8 cellular contexts compared by ENCODE assay signal in genomic region chr19:18281082-18282020, GRCh38. TPM values are rescaled to one million over a fixed set of nuclear protein-coding genes. Genes with fewer than 3 reads are reported as not detected.
DNase-seq lines count a peak whose midpoint lies in the region; ATAC-seq and TF ChIP-seq lines count a peak whose summit lies in the region.

Gene JUND (minus strand): TSS chr19:18281622. CDS start chr19:18281484, 138 bp downstream.

- H3K9me2 ChIP-seq in PC-3 (replicated peaks; ENCODE audit: low read length), result no peaks in the 10 kb centered on the region

- peak within 1 kb of the TSS; percentile 79 for H3K4me3 ChIP-seq in Jurkat, Clone E6-1 (ENCODE audit: low read length)
- H3K4me3 ChIP-seq in PC-3 (ENCODE audit: low read length) (peak within 1 kb of the TSS; percentile 89), mucosa of stomach (ENCODE audit: low read length) (peak within 1 kb of the TSS; percentile 99)

- TF ChIP-seq POLR2A in erythroblast (IDR thresholded peaks at IDR 0.05; ENCODE audit: low read length), result peak; percentile 96

- H3K9me3 ChIP-seq in PC-3 (ENCODE audit: low read length) (no peaks in the 10 kb centered on the region), mucosa of stomach (ENCODE audit: control insufficient read depth, low read length) (no peaks in the 10 kb centered on the region)

- ATAC-seq in GM21619 (IDR thresholded peaks at IDR 0.05; ENCODE audit: unreplicated experiment) (peak; percentile 53), PC-3 (peak; percentile 82)

- H3K4me2 ChIP-seq in PC-3 (ENCODE audit: low read length), result peak within 1 kb of the TSS; percentile 98

- no peaks in the 10 kb centered on the region for H3F3A ChIP-seq in PC-3 (ENCODE audit: low read length, unreplicated experiment)

- POLR2A ChIA-PET in PC-3 (lab: Charles Lee; ENCODE audit: unreplicated experiment), result interaction anchor here (0.5 to 3.8 kb wide), 20 partner anchors 11 to 999 kb away, joined by 3 to 47 read pairs (median 4); partner anchors contain the start of genes LSM4 and RAB3A

- no peaks in the 10 kb centered on the region for H3K36me3 ChIP-seq in PC-3 (ENCODE audit: low read depth, low read length)
- peaks cover 7% of the 10 kb centered on the region for H3K36me3 ChIP-seq in mucosa of stomach (ENCODE audit: control insufficient read depth, insufficient read depth, low read length)

- intact Hi-C loops in PC-3 (cut with micrococcal nuclease), result no loop called here

- H3K9ac ChIP-seq in PC-3 (ENCODE audit: low read length) (peak within 1 kb of the TSS; percentile 93), mucosa of stomach (ENCODE audit: low read length) (peak within 1 kb of the TSS; percentile 100)

- H3K27me3 ChIP-seq in PC-3 (ENCODE audit: low read length) (no peaks in the 10 kb centered on the region), mucosa of stomach (ENCODE audit: control insufficient read depth, insufficient read depth, low read length) (no peaks in the 10 kb centered on the region)

- H3K36me3 Mint-ChIP-seq in activated T-cell treated with anti-CD3 and anti-CD28 coated beads, Interleukin-2, amount 50 U/mL, for 24 hours (ENCODE audit: low read depth), result peaks cover 37% of the 10 kb centered on the region

- no peak for TF ChIP-seq CTCF in PC-3 (conservative IDR thresholded peaks at IDR 0.05; ENCODE audit: low read depth, low read length)

- peak within 1 kb of the TSS; percentile 98 for H3K27ac Mint-ChIP-seq in activated T-cell treated with anti-CD3 and anti-CD28 coated beads, Interleukin-2, amount 50 U/mL, for 24 hours

- peaks cover 48% of the 10 kb centered on the region for H3K4me1 Mint-ChIP-seq in activated T-cell treated with anti-CD3 and anti-CD28 coated beads, Interleukin-2, amount 50 U/mL, for 24 hours (ENCODE audit: low read depth)

- H3K4me1 ChIP-seq in PC-3 (ENCODE audit: insufficient read depth, low read length) (peaks cover 18% of the 10 kb centered on the region), mucosa of stomach (ENCODE audit: control insufficient read depth, insufficient read depth, low read length) (peaks cover 37% of the 10 kb centered on the region)

- H2AFZ ChIP-seq in PC-3 (ENCODE audit: low read length), result peak within 1 kb of the TSS; percentile 75

- peaks cover 13% of the 10 kb centered on the region for H4K20me1 ChIP-seq in PC-3 (ENCODE audit: low read length)

- peak; percentile 85 for DNase-seq in DMS53 treated with DMSO at 0.1 percent for 48 hours (lab: John Stamatoyannopoulos, UW; ENCODE audit: unreplicated experiment)
- peak; percentile 94 for DNase-seq in Jurkat, Clone E6-1 (ENCODE audit: low read depth, low spot score)
- peak; percentile 98 for DNase-seq in PC-3
- DNase-seq in activated T-cell treated with anti-CD3 and anti-CD28 coated beads, Interleukin-2, amount 50 U/mL, for 24 hours, result peak; percentile 97
- DNase-seq in erythroblast (lab: John Stamatoyannopoulos, UW), result peak; percentile 99 to 100
- peak; percentile 97 for DNase-seq in stimulated activated CD8-positive, alpha-beta memory T cell treated with anti-CD3 and anti-CD28 coated beads, Interleukin-4, amount 100 ng/mL, for 48 hours

- CTCF ChIA-PET in PC-3 (lab: Charles Lee), result interaction anchor here (0.6 to 1.2 kb wide), 3 partner anchors 41 to 89 kb away, joined by 4 to 9 read pairs (median 4); partner anchors contain the start of gene LSM4

- no TSS peak for BruUV-seq in PC-3 (replicated peaks; lab: Mats Ljungman, UMichigan)

- peak within 1 kb of the TSS; percentile 99 for H3K27ac ChIP-seq in PC-3 (ENCODE audit: low read length)

- H3K9me3 Mint-ChIP-seq in activated T-cell treated with anti-CD3 and anti-CD28 coated beads, Interleukin-2, amount 50 U/mL, for 24 hours, result peaks cover 3% of the 10 kb centered on the region

- H3K79me2 ChIP-seq in PC-3 (ENCODE audit: low read length), result peaks cover 29% of the 10 kb centered on the region

- H3K4me3 Mint-ChIP-seq in activated T-cell treated with anti-CD3 and anti-CD28 coated beads, Interleukin-2, amount 50 U/mL, for 24 hours, result peak within 1 kb of the TSS; percentile 98

- no peaks in the 10 kb centered on the region for H3K27me3 Mint-ChIP-seq in activated T-cell treated with anti-CD3 and anti-CD28 coated beads, Interleukin-2, amount 50 U/mL, for 24 hours

RNA-seq across cellular contexts. Expression of gene JUND, which starts in this region (rescaled TPM):
- polyA plus RNA-seq in Jurkat, Clone E6-1 (2012; ENCODE audit: insufficient read depth, insufficient read length), result 45.1 TPM
- total RNA-seq in PC-3 (2014; rRNA removed), result 151 and 157 TPM in 2 replicates

Comparison
In these comparisons a context has a peak if more than half of its experiments do, and no peak if none do; other contexts are left out.
1. Peak in every context shown above with its lines: DNase-seq, ATAC-seq, H3K4me3 ChIP-seq and H3K27ac ChIP-seq.